20 cellular contexts compared by ENCODE assay signal in genomic region chr2:159108178-159108893, GRCh38.
A peak's percentile ranks its signal among the peaks of the same experiment; 100 is the strongest.
DNase-seq lines count a peak whose midpoint lies in the region; ATAC-seq and TF ChIP-seq lines count a peak whose summit lies in the region.
"Had no signal": no experiment of that assay in that cellular context is flagged by ENCODE, and none has a peak within 500 bp of the region (broad histone marks: within the 10 kb centered on the region; RNA-seq: fewer than 3 reads in every experiment).

No MANE protein-coding gene starts in this region.

- no peaks in the 10 kb centered on the region for H3K36me3 ChIP-seq in esophagus squamous epithelium
- H3K36me3 ChIP-seq: ovary, tibial artery had no signal

- no peaks in the 10 kb centered on the region for H3K9me3 Mint-ChIP-seq in nephron
- H3K9me3 Mint-ChIP-seq in activated T-helper 17 cell treated with anti-CD3 and anti-CD28 coated beads, Interleukin-2, amount 50 U/mL, for 72 hours, result no peaks in the 10 kb centered on the region
- H3K9me3 Mint-ChIP-seq: activated T-cell treated with anti-CD3 and anti-CD28 coated beads, Interleukin-2, amount 50 U/mL, for 72 hours; CD4-positive, alpha-beta memory T cell had no signal

- 55 to 78% methylated on average over 11 of the region's 12 CpGs for WGBS in esophagus squamous epithelium, 2 donors

- H3K4me3 Mint-ChIP-seq in nephron, result no peak overlapping the region
- no peak overlapping the region for H3K4me3 Mint-ChIP-seq in activated T-helper 17 cell treated with anti-CD3 and anti-CD28 coated beads, Interleukin-2, amount 50 U/mL, for 72 hours
- H3K4me3 Mint-ChIP-seq: activated T-cell treated with anti-CD3 and anti-CD28 coated beads, Interleukin-2, amount 50 U/mL, for 72 hours; CD4-positive, alpha-beta memory T cell; IgD-negative memory B cell had no signal

- H3K36me3 Mint-ChIP-seq in nephron (ENCODE audit: low read depth), result peaks cover 33% of the 10 kb centered on the region
- no peaks in the 10 kb centered on the region for H3K36me3 Mint-ChIP-seq in activated T-helper 17 cell treated with anti-CD3 and anti-CD28 coated beads, Interleukin-2, amount 50 U/mL, for 72 hours (ENCODE audit: low read depth)
- H3K36me3 Mint-ChIP-seq: CD4-positive, alpha-beta memory T cell; IgD-negative memory B cell had no signal

- peaks cover 33% of the 10 kb centered on the region for H3K4me1 Mint-ChIP-seq in nephron
- peaks cover 5% of the 10 kb centered on the region for H3K4me1 Mint-ChIP-seq in activated T-helper 17 cell treated with anti-CD3 and anti-CD28 coated beads, Interleukin-2, amount 50 U/mL, for 72 hours
- H3K4me1 Mint-ChIP-seq: CD4-positive, alpha-beta memory T cell had no signal

- H3K27ac ChIP-seq in C4-2B, result peak overlapping the region; percentile 67
- H3K27ac ChIP-seq in esophagus squamous epithelium, result peak overlapping the region; percentile 16 to 83 (median 69)
- H3K27ac ChIP-seq: ovary, tibial artery had no signal

- no peaks in the 10 kb centered on the region for H3K27me3 ChIP-seq in esophagus squamous epithelium
- H3K27me3 ChIP-seq: ovary, tibial artery had no signal

- no peak for TF ChIP-seq POLR2A in esophagus squamous epithelium (IDR thresholded peaks at IDR 0.05)

- no peak for ATAC-seq in activated T-helper 17 cell treated with anti-CD3 and anti-CD28 coated beads, Interleukin-2, amount 50 U/mL, for 72 hours (replicated peaks)
- ATAC-seq in HG03025 (IDR thresholded peaks at IDR 0.05; ENCODE audit: low FRiP score, unreplicated experiment), result no peak
- ATAC-seq: activated T-cell treated with anti-CD3 and anti-CD28 coated beads, Interleukin-2, amount 50 U/mL, for 72 hours; stimulated activated naive CD8-positive, alpha-beta T cell treated with anti-CD3 and anti-CD28 coated beads, Interleukin-15, Interleukin-2, amounts not matched to agents 100 U/mL and 50 U/mL, for 24 hours had no signal

- H3K4me1 ChIP-seq in esophagus squamous epithelium, result peaks cover 0 to 50% (median 14%) of the 10 kb centered on the region in 3 donors

- intact Hi-C loops in esophagus squamous epithelium (cut with DNase I), result no loop called here

- peak; percentile 36 for DNase-seq in NCI-H2227 (lab: John Stamatoyannopoulos, UW; ENCODE audit: unreplicated experiment)
- DNase-seq in esophagus squamous epithelium (lab: John Stamatoyannopoulos, UW), result no peak
- no peak for DNase-seq in inferior parietal cortex (ENCODE audit: extremely low spot score)
- DNase-seq in retina, result no peak
- DNase-seq: activated CD4-positive, alpha-beta T cell treated with anti-CD3 and anti-CD28 coated beads for 1 hour; activated naive CD4-positive, alpha-beta T cell treated with anti-CD3 and anti-CD28 coated beads, Interleukin-2, amount 50 U/mL, for 16 hours; activated T-cell treated with anti-CD3 and anti-CD28 coated beads, Interleukin-2, amount 50 U/mL, for 72 hours; anterior cingulate cortex; CD4-positive, alpha-beta memory T cell; NCI-H187; NCI-H524 treated with DMSO at 0.1 percent for 48 hours; ovary; stimulated activated CD4-positive, alpha-beta T cell treated with anti-CD3 and anti-CD28 coated beads, Interleukin-4, amount 100 ng/mL, for 1 hour; stimulated activated naive CD8-positive, alpha-beta T cell treated with anti-CD3 and anti-CD28 coated beads, Interleukin-15, Interleukin-2, amounts not matched to agents 100 U/mL and 50 U/mL, for 24 hours; tibial artery had no signal

- H3K27me3 Mint-ChIP-seq in nephron (ENCODE audit: low read depth), result no peaks in the 10 kb centered on the region
- H3K27me3 Mint-ChIP-seq in activated T-helper 17 cell treated with anti-CD3 and anti-CD28 coated beads, Interleukin-2, amount 50 U/mL, for 72 hours, result peaks cover 9% of the 10 kb centered on the region

- no peaks in the 10 kb centered on the region for H3K9me3 ChIP-seq in esophagus squamous epithelium
- H3K9me3 ChIP-seq: ovary, tibial artery had no signal

- H3K27ac Mint-ChIP-seq in nephron, result peak overlapping the region; percentile 38 to 50 (median 38)
- H3K27ac Mint-ChIP-seq in activated T-helper 17 cell treated with anti-CD3 and anti-CD28 coated beads, Interleukin-2, amount 50 U/mL, for 72 hours, result no peak overlapping the region
- H3K27ac Mint-ChIP-seq: activated T-cell treated with anti-CD3 and anti-CD28 coated beads, Interleukin-2, amount 50 U/mL, for 72 hours; CD4-positive, alpha-beta memory T cell; IgD-negative memory B cell had no signal

- H3K4me3 ChIP-seq in esophagus squamous epithelium, result no peak overlapping the region
- H3K4me3 ChIP-seq: ovary, tibial artery had no signal

- TF ChIP-seq CTCF in C4-2B (conservative IDR thresholded peaks at IDR 0.05) (no peak), esophagus squamous epithelium (IDR thresholded peaks at IDR 0.05) (no peak), nephron (IDR thresholded peaks at IDR 0.05; ENCODE audit: unreplicated experiment in 3 of 3) (no peak)
